Comparison of ENCODE assay signal across 26 cellular contexts in the genomic region with DNA sequence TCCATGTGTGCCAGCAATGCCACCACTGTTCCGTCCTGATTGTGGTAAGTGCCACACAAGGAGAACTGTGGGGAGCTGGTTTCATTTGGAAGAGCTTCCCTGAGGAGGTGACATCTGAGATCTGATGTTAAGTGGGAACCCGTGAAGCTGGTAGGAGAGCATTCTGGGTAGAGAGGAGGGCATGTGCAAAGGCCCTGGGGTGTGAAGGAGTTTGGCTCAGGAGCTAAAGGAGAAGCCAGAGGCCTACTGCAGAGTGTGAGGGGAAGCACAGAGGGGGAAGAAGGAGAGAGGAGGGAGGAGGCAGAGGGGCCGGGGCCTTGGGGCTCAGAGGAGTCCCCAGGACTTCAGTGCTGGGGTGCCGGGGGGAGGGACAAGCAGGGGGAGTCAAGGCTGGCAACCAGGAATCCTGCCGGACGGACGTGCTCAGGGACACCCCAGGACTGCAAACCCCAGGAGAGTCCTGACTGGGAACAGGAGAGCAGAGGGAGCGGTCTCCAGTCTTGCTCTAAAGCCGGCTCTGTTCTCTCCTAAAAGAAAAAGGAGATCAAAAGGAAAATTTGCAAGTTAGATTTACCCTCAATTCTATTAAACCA. TPM values are rescaled to one million over a fixed set of nuclear protein-coding genes. Genes with fewer than 3 reads are reported as not detected.
"Had no signal": no experiment of that assay in that cellular context is flagged by ENCODE, and none has a peak within 500 bp of the region (broad histone marks: within the 10 kb centered on the region; RNA-seq: fewer than 3 reads in every experiment).

No MANE protein-coding gene starts in this region.

- H3K27me3 ChIP-seq: pancreas, sigmoid colon had no signal

- DNase-seq: activated CD4-positive, alpha-beta T cell treated with anti-CD3 and anti-CD28 coated beads for 1 hour; activated CD4-positive, alpha-beta T cell treated with anti-CD3 and anti-CD28 coated beads, Interleukin-2, amount 50 U/mL, for 48 hours; activated naive CD4-positive, alpha-beta T cell treated with Interleukin-2 at 50 U/mL for 16 hours; activated naive CD8-positive, alpha-beta T cell treated with anti-CD3 and anti-CD28 coated beads, Interleukin-2, amount 50 U/mL, for 24 hours; activated T-cell treated with anti-CD3 and anti-CD28 coated beads, Interleukin-2, amount 50 U/mL, for 1 hour; anterior cingulate cortex; cerebellar nuclear complex; cortex of kidney; effector CD4-positive, alpha-beta T cell; head of caudate nucleus; left ventricle myocardium inferior; mammary epithelial cell; naive B cell; sigmoid colon; stimulated activated CD4-positive, alpha-beta T cell treated with anti-CD3 and anti-CD28 coated beads, Interleukin-4, amount 100 ng/mL, for 4 hours; stimulated activated naive B cell treated with anti-CD40 and anti-IgM and Interleukin-4, amounts not matched to agents 10 μg/mL and 1 μg/mL and 100 μg/mL, for 72 hours; T-helper 1 cell; T-helper 9 cell had no signal

- H3K27ac Mint-ChIP-seq: activated naive CD8-positive, alpha-beta T cell treated with anti-CD3 and anti-CD28 coated beads, Interleukin-2, amount 50 U/mL, for 24 hours; activated T-helper 2 cell treated with anti-CD3 and anti-CD28 coated beads, Interferon-gamma antibody, Interleukin-2, Interleukin-4, amounts not matched to agents 10 μg/mL and 5 μg/mL and 100 μg/mL, durations not matched to agents 14 hours and 24 hours and 36 hours; stimulated activated naive B cell treated with anti-CD40 and anti-IgM and Interleukin-4, amounts not matched to agents 10 μg/mL and 1 μg/mL and 100 μg/mL, for 72 hours had no signal

- H3K9me3 ChIP-seq: left ventricle myocardium inferior, mucosa of descending colon, neutrophil, pancreas, sigmoid colon, thoracic aorta had no signal

- FAIRE-seq: frontal cortex, pancreas had no signal

- H3K27ac ChIP-seq: neutrophil, pancreas, sigmoid colon, thoracic aorta had no signal

- H3K9me3 Mint-ChIP-seq: activated naive CD8-positive, alpha-beta T cell treated with anti-CD3 and anti-CD28 coated beads, Interleukin-2, amount 50 U/mL, for 24 hours; activated T-helper 2 cell treated with anti-CD3 and anti-CD28 coated beads, Interferon-gamma antibody, Interleukin-2, Interleukin-4, amounts not matched to agents 10 μg/mL and 5 μg/mL and 100 μg/mL, durations not matched to agents 14 hours and 24 hours and 36 hours; naive B cell; stimulated activated naive B cell treated with anti-CD40 and anti-IgM and Interleukin-4, amounts not matched to agents 10 μg/mL and 1 μg/mL and 100 μg/mL, for 72 hours had no signal

- H3K36me3 ChIP-seq: left ventricle myocardium inferior, neutrophil, pancreas, sigmoid colon, thoracic aorta had no signal

- H3K36me3 Mint-ChIP-seq: naive B cell had no signal

- H3K4me3 Mint-ChIP-seq: activated naive CD8-positive, alpha-beta T cell treated with anti-CD3 and anti-CD28 coated beads, Interleukin-2, amount 50 U/mL, for 24 hours; stimulated activated naive B cell treated with anti-CD40 and anti-IgM and Interleukin-4, amounts not matched to agents 10 μg/mL and 1 μg/mL and 100 μg/mL, for 72 hours had no signal

- ATAC-seq: activated naive CD8-positive, alpha-beta T cell treated with anti-CD3 and anti-CD28 coated beads, Interleukin-2, amount 50 U/mL, for 24 hours; mucosa of descending colon; pancreas; stimulated activated naive B cell treated with anti-CD40 and anti-IgM and Interleukin-4, amounts not matched to agents 10 μg/mL and 1 μg/mL and 100 μg/mL, for 72 hours had no signal

- H3K4me3 ChIP-seq: left ventricle myocardium inferior, mucosa of descending colon, pancreas, sigmoid colon, thoracic aorta had no signal

RNA-seq across cellular contexts. Expression of a gene that starts 19.7 kb away (rescaled TPM):
- total RNA-seq: activated T-helper 2 cell treated with anti-CD3 and anti-CD28 coated beads, Interferon-gamma antibody, Interleukin-2, Interleukin-4, amounts not matched to agents 10 μg/mL and 5 μg/mL and 100 μg/mL, durations not matched to agents 14 hours and 24 hours and 36 hours; frontal cortex; kidney epithelial cell; left ventricle myocardium inferior; mammary epithelial cell; mucosa of descending colon; pancreas; thoracic aorta; ureter had no signal
- polyA plus RNA-seq: mammary epithelial cell, pancreas had no signal
